In genomic region chr1:202561726-202562442, GRCh38 we compare ENCODE assay signal across 1 cellular context.
TF ChIP-seq lines count a peak whose summit lies in the region.

No MANE protein-coding gene starts in this region.

TF ChIP-seq in HCT116, 20 proteins besides CTCF, POLR2A, EP300 and RAD21 (continued from another document):
- TF ChIP-seq ZBTB33 (IDR thresholded peaks at IDR 0.05; ENCODE audit: extremely low read depth, insufficient replicate concordance, low read length) = no peak
